1 cellular context compared by ENCODE assay signal in genomic region chr10:133280391-133281059, GRCh38.
TF ChIP-seq lines count a peak whose summit lies in the region.

No MANE protein-coding gene starts in this region.

TF ChIP-seq in K562, 482 proteins besides CTCF, POLR2A, EP300 and RAD21:
- TF ChIP-seq ARID4B (CRISPR knock-in tag; IDR thresholded peaks at IDR 0.05) (no peak), BACH1 (tag; IDR thresholded peaks at IDR 0.05) (no peak), CCAR2 (IDR thresholded peaks at IDR 0.05; ENCODE audit: low read depth, low read length) (no peak), ZNF395 (CRISPR knock-in tag; IDR thresholded peaks at IDR 0.05) (no peak), POLR2G (IDR thresholded peaks at IDR 0.05; ENCODE audit: low read depth, low read length) (peak; percentile 43; the same call in 1 of the 2 replicates), NFXL1 (CRISPR knock-in tag; IDR thresholded peaks at IDR 0.05) (no peak), ZNF134 (CRISPR knock-in tag; conservative IDR thresholded peaks at IDR 0.05) (no peak), HIVEP1 (CRISPR knock-in tag; IDR thresholded peaks at IDR 0.05) (no peak)
